Comparison of ENCODE assay signal across 8 cellular contexts in genomic region chr2:144183744-144184143, GRCh38.
DNase-seq lines count a peak whose midpoint lies in the region; ATAC-seq and TF ChIP-seq lines count a peak whose summit lies in the region.

No MANE protein-coding gene starts in this region.

- H3K27me3 Mint-ChIP-seq in activated B cell treated with CpG ODN at 0.5 μM for 24 hours = no peaks in the 10 kb centered on the region

- peak overlapping the region; percentile 85 for H3K27ac Mint-ChIP-seq in activated B cell treated with CpG ODN at 0.5 μM for 24 hours

- ATAC-seq in GM18511 (IDR thresholded peaks at IDR 0.05; ENCODE audit: unreplicated experiment) (peak; percentile 91), HG02885 (IDR thresholded peaks at IDR 0.05; ENCODE audit: poor library complexity, unreplicated experiment) (peak; percentile 98), activated B cell treated with CpG ODN at 0.5 μM for 24 hours (ENCODE audit: low read depth) (peak; percentile 96), omental fat pad (ENCODE audit: low FRiP score) (no peak)

- peaks cover 28% of the 10 kb centered on the region for H3K4me1 Mint-ChIP-seq in activated B cell treated with CpG ODN at 0.5 μM for 24 hours

- DNase-seq in activated B cell treated with CpG ODN at 0.5 μM for 24 hours = peak; percentile 35
- peak; percentile 34 for DNase-seq in choroid plexus epithelial cell (ENCODE audit: low read depth)
- peak; percentile 51 to 69 for DNase-seq in stimulated activated CD8-positive, alpha-beta memory T cell treated with anti-CD3 and anti-CD28 coated beads, Interleukin-2, amount 100 ng/mL, for 48 hours (ENCODE audit: low read depth in 2 of 2)
- no peak for DNase-seq in DMS114 treated with DMSO at 0.1 percent for 48 hours (lab: John Stamatoyannopoulos, UW; ENCODE audit: unreplicated experiment)
- no peak for DNase-seq in omental fat pad (ENCODE audit: low spot score)
- no peak for DNase-seq in RWPE1 (ENCODE audit: low spot score)

- no peak overlapping the region for H3K27ac ChIP-seq in RWPE1

- intact Hi-C loops in activated B cell treated with CpG ODN at 0.5 μM for 24 hours (cut with micrococcal nuclease) = loop anchor here (1.0 to 5.0 kb wide), 5 partner anchors 57 to 1569 kb away; no protein-coding TSS in a partner anchor

- CTCF ChIA-PET in activated B cell treated with CpG ODN at 0.5 μM for 24 hours (lab: Charles Lee) = interaction anchor here (0.9 kb wide), 1 partner anchor 19 kb away, joined by 4 read pairs; no protein-coding TSS in a partner anchor
- CTCF ChIA-PET in RWPE1 (lab: Yijun Ruan, JAX) = interaction anchor here (0.5 kb wide), 1 partner anchor 375 kb away, joined by 3 read pairs; no protein-coding TSS in a partner anchor

- no peaks in the 10 kb centered on the region for H3K9me3 Mint-ChIP-seq in activated B cell treated with CpG ODN at 0.5 μM for 24 hours

- POLR2A ChIA-PET in activated B cell treated with CpG ODN at 0.5 μM for 24 hours (lab: Charles Lee) (interaction anchor here (0.6 to 2.2 kb wide), 3 partner anchors 55 to 175 kb away, joined by 4 to 9 read pairs (median 4); no protein-coding TSS in a partner anchor), RWPE1 (lab: Yijun Ruan, JAX; ENCODE audit: low non-redundant PET) (no interaction called here)

- TF ChIP-seq CTCF in activated B cell treated with CpG ODN at 0.5 μM for 24 hours (IDR thresholded peaks at IDR 0.05) (no peak), choroid plexus epithelial cell (conservative IDR thresholded peaks at IDR 0.05; ENCODE audit: low read depth, low read length) (no peak), omental fat pad (IDR thresholded peaks at IDR 0.05) (no peak), RWPE1 (conservative IDR thresholded peaks at IDR 0.05; ENCODE audit: low read depth) (no peak)

- peak overlapping the region; percentile 82 for H3K4me3 Mint-ChIP-seq in activated B cell treated with CpG ODN at 0.5 μM for 24 hours

- H3K36me3 Mint-ChIP-seq in activated B cell treated with CpG ODN at 0.5 μM for 24 hours (ENCODE audit: low read depth) = peaks cover 14% of the 10 kb centered on the region

- H3K4me3 ChIP-seq in choroid plexus epithelial cell (ENCODE audit: low read depth, low read length) = no peak overlapping the region

Comparison
In these comparisons a context has a peak if more than half of its experiments do, and no peak if none do; other contexts are left out.
1. DNase-seq: peak in activated B cell treated with CpG ODN at 0.5 μM for 24 hours (single experiment), choroid plexus epithelial cell (single experiment) and stimulated activated CD8-positive, alpha-beta memory T cell treated with anti-CD3 and anti-CD28 coated beads, Interleukin-2, amount 100 ng/mL, for 48 hours (2 of 2); none in DMS114 treated with DMSO at 0.1 percent for 48 hours (single experiment), omental fat pad (single experiment) and RWPE1 (single experiment).